Comparison of ENCODE assay signal across 22 cellular contexts in the genomic region with DNA sequence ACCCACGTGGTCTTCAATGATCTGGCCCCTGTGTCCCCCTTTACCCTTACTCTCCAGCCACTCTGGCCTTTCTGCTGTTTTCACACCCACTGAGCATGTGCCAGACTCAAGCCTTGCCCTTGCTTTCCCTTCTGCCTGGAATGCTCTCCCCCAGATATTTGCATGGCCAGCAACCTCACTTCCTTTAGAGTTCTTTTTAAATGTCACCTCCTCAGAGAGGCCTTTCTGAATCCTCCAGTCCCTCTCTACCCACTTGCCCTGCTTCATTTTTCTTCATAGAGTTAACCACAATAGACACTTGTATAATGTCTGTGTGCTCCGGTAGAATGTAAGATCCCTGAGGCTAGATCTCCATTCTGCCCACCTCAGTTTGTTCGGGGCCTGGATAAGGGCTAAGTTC. TPM values are rescaled to one million over a fixed set of nuclear protein-coding genes. Genes with fewer than 3 reads are reported as not detected.
DNase-seq lines count a peak whose midpoint lies in the region; ATAC-seq and TF ChIP-seq lines count a peak whose summit lies in the region.
"Had no signal": no experiment of that assay in that cellular context is flagged by ENCODE, and none has a peak within 500 bp of the region (broad histone marks: within the 10 kb centered on the region; RNA-seq: fewer than 3 reads in every experiment).

No MANE protein-coding gene starts in this region.

- intact Hi-C loops in naive thymus-derived CD4-positive, alpha-beta T cell (cut with micrococcal nuclease) = no loop called here

- H3K9me2 ChIP-seq in DOHH2 (replicated peaks; ENCODE audit: control insufficient read depth, low read length) = no peaks in the 10 kb centered on the region
- no peaks in the 10 kb centered on the region for H3K9me2 ChIP-seq in MM.1S (replicated peaks; ENCODE audit: insufficient read depth, low read length)
- H3K9me2 ChIP-seq: SK-N-SH had no signal

- H3K4me2 ChIP-seq in DOHH2 (ENCODE audit: low read length) = peak overlapping the region; percentile 24; the same call in 1 of the 2 replicates
- no peak overlapping the region for H3K4me2 ChIP-seq in MM.1S (ENCODE audit: low read depth, low read length)
- no peak overlapping the region for H3K4me2 ChIP-seq in smooth muscle cell
- H3K4me2 ChIP-seq: SK-N-SH had no signal

- DNase-seq in MM.1S (peak; percentile 20), smooth muscle cell (lab: John Stamatoyannopoulos, UW; ENCODE audit: unreplicated experiment) (no peak), glutamatergic neuron (no peak), NCI-H226 (no peak)
- no peak for DNase-seq in naive thymus-derived CD4-positive, alpha-beta T cell
- DNase-seq: AML-193; C1 segment of cervical spinal cord; CD8-positive, alpha-beta T cell; DND-41; Kasumi-1; MG63; NCI-H1048; NCI-H1417 treated with DMSO at 0.1 percent for 48 hours; NCI-H187 treated with DMSO at 0.1 percent for 48 hours; NCI-H510A; NK-92 treated with Interleukin-12 subunit alpha and Interleukin-12 subunit beta, amount 100 ng/mL, for 24 hours; SHP77 treated with DMSO at 0.1 percent for 48 hours; SK-N-SH had no signal

- no peaks in the 10 kb centered on the region for H3K9me3 ChIP-seq in DOHH2 (ENCODE audit: control insufficient read depth, insufficient read depth, low read length)
- H3K9me3 ChIP-seq in MM.1S (replicated peaks; ENCODE audit: insufficient read depth, low read length) = no peaks in the 10 kb centered on the region
- no peaks in the 10 kb centered on the region for H3K9me3 ChIP-seq in smooth muscle cell (replicated peaks; ENCODE audit: low read depth)
- H3K9me3 ChIP-seq in naive thymus-derived CD4-positive, alpha-beta T cell (ENCODE audit: control insufficient read depth in 2 of 3, low read length in 3 of 3) = no peaks in the 10 kb centered on the region
- H3K9me3 ChIP-seq: MG63, SK-N-SH had no signal

- ATAC-seq in GM21529 (IDR thresholded peaks at IDR 0.05; ENCODE audit: unreplicated experiment) = peak; percentile 48
- ATAC-seq in naive thymus-derived CD4-positive, alpha-beta T cell = no peak
- ATAC-seq: CD8-positive, alpha-beta T cell; HCT116 had no signal

- no peaks in the 10 kb centered on the region for H4K20me1 ChIP-seq in DOHH2 (ENCODE audit: control insufficient read depth, insufficient read depth, low read depth, low read length)
- no peaks in the 10 kb centered on the region for H4K20me1 ChIP-seq in MM.1S (ENCODE audit: insufficient read depth, low read length)
- no peaks in the 10 kb centered on the region for H4K20me1 ChIP-seq in smooth muscle cell (ENCODE audit: low read depth)

- H3K36me3 ChIP-seq in DOHH2 (ENCODE audit: control insufficient read depth, low read length) (no peaks in the 10 kb centered on the region), MM.1S (replicated peaks; ENCODE audit: insufficient read depth, low read length) (no peaks in the 10 kb centered on the region), smooth muscle cell (ENCODE audit: low read depth) (no peaks in the 10 kb centered on the region)
- no peaks in the 10 kb centered on the region for H3K36me3 ChIP-seq in naive thymus-derived CD4-positive, alpha-beta T cell (ENCODE audit: control insufficient read depth in 2 of 3, insufficient read depth in 3 of 3, low read length in 3 of 3)
- H3K36me3 ChIP-seq: MG63 had no signal

- no peaks in the 10 kb centered on the region for H3K27me3 ChIP-seq in DOHH2 (ENCODE audit: control insufficient read depth, low read length)
- no peaks in the 10 kb centered on the region for H3K27me3 ChIP-seq in MM.1S (replicated peaks; ENCODE audit: insufficient read depth, low read length)
- peaks cover under 1% of the 10 kb centered on the region for H3K27me3 ChIP-seq in smooth muscle cell (ENCODE audit: low read depth)
- no peaks in the 10 kb centered on the region for H3K27me3 ChIP-seq in naive thymus-derived CD4-positive, alpha-beta T cell (ENCODE audit: control insufficient read depth in 2 of 2, insufficient read depth in 2 of 2, low read length in 2 of 2)
- H3K27me3 ChIP-seq: MG63 had no signal

- CTCF ChIA-PET in naive thymus-derived CD4-positive, alpha-beta T cell (lab: Charles Lee) = no interaction called here

- H3K4me1 ChIP-seq in DOHH2 (ENCODE audit: control insufficient read depth, low read length) (peaks cover 11% of the 10 kb centered on the region), MM.1S (ENCODE audit: low read length) (peaks cover 11% of the 10 kb centered on the region), smooth muscle cell (ENCODE audit: low read depth) (no peaks in the 10 kb centered on the region)
- H3K4me1 ChIP-seq in naive thymus-derived CD4-positive, alpha-beta T cell (ENCODE audit: control insufficient read depth in 2 of 2, insufficient read depth in 2 of 2, low read length in 2 of 2) = no peaks in the 10 kb centered on the region

- no peaks in the 10 kb centered on the region for H3K4me1 Mint-ChIP-seq in glutamatergic neuron (ENCODE audit: low read depth, unreplicated experiment)
- no peaks in the 10 kb centered on the region for H3K4me1 Mint-ChIP-seq in naive thymus-derived CD4-positive, alpha-beta T cell

- no peak overlapping the region for H3K27ac Mint-ChIP-seq in glutamatergic neuron (ENCODE audit: unreplicated experiment)
- H3K27ac Mint-ChIP-seq in naive thymus-derived CD4-positive, alpha-beta T cell = no peak overlapping the region
- H3K27ac Mint-ChIP-seq: CD8-positive, alpha-beta T cell had no signal

- H3K9me3 Mint-ChIP-seq in glutamatergic neuron (ENCODE audit: unreplicated experiment) = no peaks in the 10 kb centered on the region
- no peaks in the 10 kb centered on the region for H3K9me3 Mint-ChIP-seq in naive thymus-derived CD4-positive, alpha-beta T cell
- H3K9me3 Mint-ChIP-seq: CD8-positive, alpha-beta T cell had no signal

- H3K9ac ChIP-seq in MM.1S (ENCODE audit: low read length) = no peak overlapping the region
- no peak overlapping the region for H3K9ac ChIP-seq in smooth muscle cell (ENCODE audit: low read depth)
- H3K9ac ChIP-seq: SK-N-SH had no signal

- H2AFZ ChIP-seq in MM.1S (ENCODE audit: low read length) (peak overlapping the region; percentile 22; the same call in 1 of the 2 replicates), smooth muscle cell (ENCODE audit: low read depth) (peak overlapping the region; percentile 64)

- TF ChIP-seq CTCF in DOHH2 (IDR thresholded peaks at IDR 0.05; ENCODE audit: low read depth, low read length, poor library complexity, severe bottlenecking) (no peak), MM.1S (IDR thresholded peaks at IDR 0.05; ENCODE audit: low read length) (no peak), smooth muscle cell (IDR thresholded peaks at IDR 0.05; ENCODE audit: borderline replicate concordance, insufficient read depth, poor library complexity, severe bottlenecking) (no peak), glutamatergic neuron (IDR thresholded peaks at IDR 0.05; ENCODE audit: partially characterized antibody, unreplicated experiment) (no peak)

- no peak overlapping the region for H3K4me3 Mint-ChIP-seq in glutamatergic neuron (ENCODE audit: unreplicated experiment)
- no peak overlapping the region for H3K4me3 Mint-ChIP-seq in naive thymus-derived CD4-positive, alpha-beta T cell
- H3K4me3 Mint-ChIP-seq: CD8-positive, alpha-beta T cell had no signal

- H3F3A ChIP-seq in DOHH2 (ENCODE audit: control insufficient read depth, insufficient read depth) = no peaks in the 10 kb centered on the region
- H3F3A ChIP-seq in MM.1S (ENCODE audit: insufficient read depth, low read length) = no peaks in the 10 kb centered on the region
- H3F3A ChIP-seq in smooth muscle cell (ENCODE audit: low read depth) = no peaks in the 10 kb centered on the region

- WGBS in smooth muscle cell (ENCODE audit: low lambda C conversion rate) = 68% methylated on average over 3 of the region's 3 CpGs

- H3K79me2 ChIP-seq in DOHH2 (ENCODE audit: control insufficient read depth, low read length) = no peaks in the 10 kb centered on the region
- H3K79me2 ChIP-seq in MM.1S (ENCODE audit: low read length) = no peaks in the 10 kb centered on the region
- H3K79me2 ChIP-seq in smooth muscle cell (ENCODE audit: low read depth) = no peaks in the 10 kb centered on the region

- no peaks in the 10 kb centered on the region for H3K36me3 Mint-ChIP-seq in glutamatergic neuron (ENCODE audit: unreplicated experiment)
- H3K36me3 Mint-ChIP-seq in naive thymus-derived CD4-positive, alpha-beta T cell = no peaks in the 10 kb centered on the region
- H3K36me3 Mint-ChIP-seq: CD8-positive, alpha-beta T cell had no signal

- POLR2A ChIA-PET in naive thymus-derived CD4-positive, alpha-beta T cell (lab: Charles Lee) = no interaction called here

- no peaks in the 10 kb centered on the region for H3K27me3 Mint-ChIP-seq in glutamatergic neuron (ENCODE audit: unreplicated experiment)
- peaks cover 0 to 2% (median 0%) of the 10 kb centered on the region in 5 donors for H3K27me3 Mint-ChIP-seq in naive thymus-derived CD4-positive, alpha-beta T cell

- H3K27ac ChIP-seq in DOHH2 (ENCODE audit: low read depth, low read length) (no peak overlapping the region), MM.1S (ENCODE audit: low read length) (no peak overlapping the region), smooth muscle cell (ENCODE audit: low read depth) (no peak overlapping the region)
- H3K27ac ChIP-seq in naive thymus-derived CD4-positive, alpha-beta T cell (ENCODE audit: low read depth, low read length) = no peak overlapping the region
- H3K27ac ChIP-seq: RWPE1 had no signal

- H3K4me3 ChIP-seq in DOHH2 (ENCODE audit: low read length) (no peak overlapping the region), MM.1S (ENCODE audit: low read length) (no peak overlapping the region), smooth muscle cell (no peak overlapping the region)
- no peak overlapping the region for H3K4me3 ChIP-seq in naive thymus-derived CD4-positive, alpha-beta T cell (ENCODE audit: low read length)
- H3K4me3 ChIP-seq: MG63 had no signal

RNA-seq across cellular contexts. Expression of gene TIPARP, which starts 39.4 kb away (rescaled TPM):
- 65.2 and 88.6 TPM in 2 replicates for total RNA-seq in smooth muscle cell
- polyA plus RNA-seq in smooth muscle cell = 11.8 and 12.5 TPM in 2 replicates
- total RNA-seq in glutamatergic neuron (ENCODE audit: unreplicated experiment) = 9.5 TPM
- 10 to 100 TPM; 59.2 to 66.6 (median 64.3) TPM for total RNA-seq in naive thymus-derived CD4-positive, alpha-beta T cell
- 1 to 10 TPM; 4.2 to 8.4 TPM for polyA plus RNA-seq in naive thymus-derived CD4-positive, alpha-beta T cell
